Comparison of ENCODE assay signal across 12 cellular contexts in genomic region chr12:15220451-15220850, GRCh38. TPM values are rescaled to one million over a fixed set of nuclear protein-coding genes. Genes with fewer than 3 reads are reported as not detected.
A peak's percentile ranks its signal among the peaks of the same experiment; 100 is the strongest.
DNase-seq lines count a peak whose midpoint lies in the region; TF ChIP-seq lines count a peak whose summit lies in the region.
"Had no signal": no experiment of that assay in that cellular context is flagged by ENCODE, and none has a peak within 500 bp of the region (broad histone marks: within the 10 kb centered on the region; RNA-seq: fewer than 3 reads in every experiment).

No MANE protein-coding gene starts in this region.

- peak overlapping the region; percentile 86 to 89 for H3K27ac ChIP-seq in coronary artery
- peak overlapping the region; percentile 66 for H3K27ac ChIP-seq in suprapubic skin
- no peak overlapping the region for H3K27ac ChIP-seq in GM23248
- H3K27ac ChIP-seq: foreskin keratinocyte had no signal

- H3K27me3 ChIP-seq in NT2/D1 (ENCODE audit: insufficient read depth, insufficient read length) = peaks cover 20% of the 10 kb centered on the region
- H3K27me3 ChIP-seq in suprapubic skin = no peaks in the 10 kb centered on the region
- peaks cover 82% of the 10 kb centered on the region for H3K27me3 ChIP-seq in GM23248 (replicated peaks; ENCODE audit: insufficient read depth)
- H3K27me3 ChIP-seq: foreskin keratinocyte had no signal

- H3K36me3 ChIP-seq in NT2/D1 (ENCODE audit: insufficient read depth, insufficient read length, low read length) (no peaks in the 10 kb centered on the region), suprapubic skin (no peaks in the 10 kb centered on the region), GM23248 (ENCODE audit: low read depth) (no peaks in the 10 kb centered on the region)

- DNase-seq in NT2/D1 (ENCODE audit: low read depth, low spot score) (no peak), coronary artery (ENCODE audit: low spot score) (no peak), mucosa of gallbladder (ENCODE audit: low spot score) (peak; percentile 16), suprapubic skin (ENCODE audit: low spot score in 2 of 2) (no peak), NK-92 (lab: John Stamatoyannopoulos, UW; ENCODE audit: unreplicated experiment) (no peak), cerebellar cortex (ENCODE audit: low spot score) (no peak), DMS79 treated with DMSO at 0.1 percent for 48 hours (lab: John Stamatoyannopoulos, UW) (no peak), GM23248 (no peak)
- DNase-seq: natural killer cell, NCI-H187 had no signal

- H3K79me2 ChIP-seq in GM23248 (ENCODE audit: insufficient read depth) = no peaks in the 10 kb centered on the region

- no peak overlapping the region for H2AFZ ChIP-seq in GM23248

- no peaks in the 10 kb centered on the region for H3K9me2 ChIP-seq in GM23248 (ENCODE audit: insufficient read depth)

- H3K4me2 ChIP-seq in GM23248 (ENCODE audit: unreplicated experiment) = no peak overlapping the region

- TF ChIP-seq CTCF in coronary artery (IDR thresholded peaks at IDR 0.05) (no peak), suprapubic skin (IDR thresholded peaks at IDR 0.05) (no peak)

- no peaks in the 10 kb centered on the region for H4K20me1 ChIP-seq in GM23248 (ENCODE audit: insufficient read depth)

- in situ Hi-C loops in GM23248 (cut with MboI) = no loop called here

- no peaks in the 10 kb centered on the region for H3K9me3 ChIP-seq in NT2/D1 (ENCODE audit: insufficient read depth, low read length)
- no peaks in the 10 kb centered on the region for H3K9me3 ChIP-seq in suprapubic skin
- no peaks in the 10 kb centered on the region for H3K9me3 ChIP-seq in GM23248 (ENCODE audit: low read depth)

- WGBS in suprapubic skin = 58% methylated on average over 4 of the region's 4 CpGs
- WGBS in GM23248 (ENCODE audit: low coverage in 1 of 2, low lambda C conversion rate in 2 of 2, missing lambda C conversion rate in 2 of 2), 2 experiments = 72 to 73% methylated on average over 4 of the region's 4 CpGs

- H3F3A ChIP-seq in GM23248 (ENCODE audit: insufficient read depth) = no peaks in the 10 kb centered on the region

- H3K9ac ChIP-seq in NT2/D1 (ENCODE audit: insufficient read length, low read depth) (peak overlapping the region; percentile 85), GM23248 (no peak overlapping the region)

- H3K4me1 ChIP-seq in NT2/D1 (ENCODE audit: insufficient read depth, insufficient read length) (peaks cover 4% of the 10 kb centered on the region), suprapubic skin (peaks cover 25% of the 10 kb centered on the region), GM23248 (ENCODE audit: insufficient read depth) (no peaks in the 10 kb centered on the region)
- H3K4me1 ChIP-seq: foreskin keratinocyte had no signal

- TF ChIP-seq EP300 in suprapubic skin (IDR thresholded peaks at IDR 0.05) = no peak

- TF ChIP-seq POLR2A in suprapubic skin (IDR thresholded peaks at IDR 0.05) = no peak

- H3K4me3 ChIP-seq in NT2/D1 (ENCODE audit: insufficient read length, low read depth) (no peak overlapping the region), coronary artery (peak overlapping the region; percentile 87), suprapubic skin (peak overlapping the region; percentile 53), GM23248 (no peak overlapping the region)

RNA-seq across cellular contexts. Expression of gene RERG, which starts 0.8 kb away (rescaled TPM):
- total RNA-seq in mucosa of gallbladder (5.9 TPM), suprapubic skin (10 to 100 TPM in 2 of 4 donors, 1 to 10 TPM in 2; 7.7 to 23.9 (median 10.9) TPM)
- not detected in 2 replicates for total RNA-seq in GM23248 (2014; rRNA removed; shearing (Covaris generic))
- not detected in 2 replicates for polyA plus RNA-seq in GM23248 (2016; fragmentation: Nextera tagmentation; extraction: Ambion mirVana)
- total RNA-seq: foreskin keratinocyte, HT-29, natural killer cell had no signal
- polyA plus RNA-seq: foreskin keratinocyte had no signal

Comparison
In these comparisons a context has a peak if more than half of its experiments do, and no peak if none do; other contexts are left out.
1. H3K4me3 ChIP-seq: peak in coronary artery (single experiment) and suprapubic skin (single experiment); none in NT2/D1 (single experiment) and GM23248 (single experiment).